ENCODE assay signal across 8 cellular contexts in genomic region chr14:104687601-104688504, GRCh38. TPM values are rescaled to one million over a fixed set of nuclear protein-coding genes. Genes with fewer than 3 reads are reported as not detected.
DNase-seq lines count a peak whose midpoint lies in the region; ATAC-seq lines count a peak whose summit lies in the region.

No MANE protein-coding gene starts in this region.

- H3K27ac ChIP-seq in mesodermal cell (ENCODE audit: low read depth, low read length, severe bottlenecking) (peak overlapping the region; percentile 36), urinary bladder (ENCODE audit: low read depth) (peak overlapping the region; percentile 64)

- H3K4me3 Mint-ChIP-seq in central memory CD8-positive, alpha-beta T cell = peak overlapping the region; percentile 73

- H3K27ac Mint-ChIP-seq in central memory CD8-positive, alpha-beta T cell (ENCODE audit: low read depth) = no peak overlapping the region

- H3K4me1 ChIP-seq in mesodermal cell (ENCODE audit: control insufficient read depth, insufficient read depth, low read length, poor library complexity, severe bottlenecking) = peaks cover 35% of the 10 kb centered on the region
- peaks cover 2% of the 10 kb centered on the region for H3K4me1 ChIP-seq in urinary bladder (ENCODE audit: insufficient read depth)

- peaks cover 16% of the 10 kb centered on the region for H3K4me1 Mint-ChIP-seq in central memory CD8-positive, alpha-beta T cell

- no peaks in the 10 kb centered on the region for H3K27me3 Mint-ChIP-seq in central memory CD8-positive, alpha-beta T cell

- peak; percentile 33 for DNase-seq in DMS79 treated with DMSO at 0.1 percent for 48 hours (lab: John Stamatoyannopoulos, UW)
- DNase-seq in NCI-H146 treated with DMSO at 0.1 percent for 48 hours (lab: John Stamatoyannopoulos, UW; ENCODE audit: unreplicated experiment) = peak; percentile 59
- no peak for DNase-seq in central memory CD8-positive, alpha-beta T cell (ENCODE audit: low spot score in 2 of 2)
- no peak for DNase-seq in effector CD4-positive, alpha-beta T cell
- no peak for DNase-seq in T-helper 9 cell

- H3K36me3 ChIP-seq in mesodermal cell (ENCODE audit: control insufficient read depth, insufficient read depth, low read length) (peaks cover 13% of the 10 kb centered on the region), urinary bladder (ENCODE audit: insufficient read depth) (no peaks in the 10 kb centered on the region)

- 69 to 76% methylated on average over 25 to 31 of the region's 31 CpGs for WGBS in mesodermal cell (ENCODE audit: insufficient coverage in 2 of 2), 2 experiments
- 42% methylated on average over 31 of the region's 31 CpGs for WGBS in urinary bladder

- no peak for ATAC-seq in central memory CD8-positive, alpha-beta T cell (replicated peaks; ENCODE audit: extremely low read depth, poor library complexity, severe bottlenecking)
- no peak for ATAC-seq in HG02884 (IDR thresholded peaks at IDR 0.05; ENCODE audit: unreplicated experiment)

- H3K4me3 ChIP-seq in mesodermal cell (ENCODE audit: extremely low read depth, insufficient read depth, low read length, poor library complexity, severe bottlenecking) (no peak overlapping the region), urinary bladder (ENCODE audit: low read depth, low read length) (no peak overlapping the region)

- H3K9me3 ChIP-seq in mesodermal cell (ENCODE audit: control insufficient read depth, low read length) = no peaks in the 10 kb centered on the region

- no peaks in the 10 kb centered on the region for H3K9me3 Mint-ChIP-seq in central memory CD8-positive, alpha-beta T cell

- H3K36me3 Mint-ChIP-seq in central memory CD8-positive, alpha-beta T cell (ENCODE audit: insufficient read depth) = no peaks in the 10 kb centered on the region

RNA-seq across cellular contexts. Expression of gene INF2, which starts 1.6 kb away (rescaled TPM):
- polyA plus RNA-seq in mesodermal cell (2013, experiment 1 of 2) = 58.2 TPM
- polyA plus RNA-seq in mesodermal cell (2013, experiment 2 of 2) = 54.6 TPM
- total RNA-seq in urinary bladder = 20.6 TPM
- 54.2 TPM for polyA plus RNA-seq in urinary bladder

RNA-seq across cellular contexts. Expression of gene ADSS1, which starts 36.2 kb away (rescaled TPM):
- polyA plus RNA-seq in mesodermal cell (2013, experiment 1 of 2) = 20.2 TPM
- 18.6 TPM for polyA plus RNA-seq in mesodermal cell (2013, experiment 2 of 2)
- 5.4 TPM for total RNA-seq in urinary bladder
- polyA plus RNA-seq in urinary bladder = 8.4 TPM

Comparison
In these comparisons a context has a peak if more than half of its experiments do, and no peak if none do; other contexts are left out.
1. DNase-seq: peak in DMS79 treated with DMSO at 0.1 percent for 48 hours (single experiment) and NCI-H146 treated with DMSO at 0.1 percent for 48 hours (single experiment); none in central memory CD8-positive, alpha-beta T cell (0 of 2), effector CD4-positive, alpha-beta T cell (single experiment) and T-helper 9 cell (single experiment).